8 cellular contexts compared by ENCODE assay signal in the genomic region with DNA sequence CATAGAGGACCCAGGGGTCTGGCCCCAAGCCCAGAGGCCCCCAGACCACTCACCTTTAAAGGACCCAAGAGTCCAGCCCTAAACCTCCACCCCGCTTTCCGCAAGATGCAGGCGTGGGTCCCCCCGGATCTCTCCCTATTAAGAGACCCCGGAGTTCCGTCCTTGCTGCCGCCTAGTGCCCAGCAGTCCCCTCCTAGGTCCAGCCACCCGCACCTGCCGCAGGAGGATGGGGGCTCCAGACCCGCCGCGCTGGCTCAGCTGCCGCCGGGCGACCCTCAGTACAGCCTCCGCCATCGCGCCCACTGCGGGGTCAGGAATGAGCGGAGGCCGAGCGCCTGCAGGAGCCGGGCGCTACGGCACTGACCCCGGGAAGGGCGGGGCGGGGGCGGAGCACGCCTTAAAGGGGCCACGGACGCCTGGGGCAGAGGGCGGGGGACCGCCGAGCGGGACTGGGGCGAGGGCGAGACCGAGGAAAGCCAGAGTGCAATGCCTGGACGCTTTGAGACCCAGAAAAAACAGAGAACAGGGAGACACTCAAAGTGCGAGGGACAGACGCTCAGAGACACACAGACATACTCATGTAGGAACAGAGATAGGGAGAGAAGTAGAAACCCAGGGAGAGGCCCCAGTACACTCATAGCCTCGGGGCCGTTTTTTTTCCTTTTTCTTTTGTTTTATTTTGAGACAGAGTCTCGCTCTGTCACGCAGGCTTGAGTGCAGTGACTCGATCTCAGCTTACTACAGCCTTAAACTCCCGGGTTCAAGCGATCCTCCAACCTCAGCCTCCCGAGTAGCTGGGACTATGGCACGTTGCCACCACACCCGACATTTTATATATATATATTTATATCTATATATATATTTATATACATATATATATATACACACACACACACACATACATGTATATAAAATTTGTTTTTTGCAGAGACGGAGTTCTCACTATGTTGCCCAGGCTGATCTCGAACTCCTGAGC. TPM values are rescaled to one million over a fixed set of nuclear protein-coding genes. Genes with fewer than 3 reads are reported as not detected.
DNase-seq lines count a peak whose midpoint lies in the region; ATAC-seq and TF ChIP-seq lines count a peak whose summit lies in the region.

A gene with protein sequence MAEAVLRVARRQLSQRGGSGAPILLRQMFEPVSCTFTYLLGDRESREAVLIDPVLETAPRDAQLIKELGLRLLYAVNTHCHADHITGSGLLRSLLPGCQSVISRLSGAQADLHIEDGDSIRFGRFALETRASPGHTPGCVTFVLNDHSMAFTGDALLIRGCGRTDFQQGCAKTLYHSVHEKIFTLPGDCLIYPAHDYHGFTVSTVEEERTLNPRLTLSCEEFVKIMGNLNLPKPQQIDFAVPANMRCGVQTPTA (minus strand): TSS at position 318 of the 976 bp plus-strand sequence. CDS start 24 bp downstream, at position 294.

- H3K4me2 ChIP-seq in PC-9: peak within 1 kb of the TSS; percentile 87

- TF ChIP-seq CTCF in AG04450 (IDR thresholded peaks at IDR 0.05; ENCODE audit: low read depth, low read length) (no peak), PC-9 (conservative IDR thresholded peaks at IDR 0.05) (no peak)

- H3K79me2 ChIP-seq in PC-9 (ENCODE audit: low read depth): peaks cover 45% of the 10 kb centered on the region

- peak within 1 kb of the TSS; percentile 98 for H3K27ac Mint-ChIP-seq in activated T-cell treated with anti-CD3 and anti-CD28 coated beads, Interleukin-2, amount 50 U/mL, for 24 hours

- H3K9ac ChIP-seq in mucosa of rectum (ENCODE audit: low read depth in 1 of 2, low read length in 2 of 2): peak within 1 kb of the TSS; percentile 77 to 97

- DNase-seq in AG04450 (ENCODE audit: low read depth, low spot score) (no peak), HK-2 (ENCODE audit: unreplicated experiment) (peak; percentile 71), PC-9 (peak; percentile 37 to 81)
- DNase-seq in activated T-cell treated with anti-CD3 and anti-CD28 coated beads, Interleukin-2, amount 50 U/mL, for 24 hours: peak; percentile 87
- peak; percentile 65 to 78 for DNase-seq in stimulated activated CD8-positive, alpha-beta memory T cell treated with anti-CD3 and anti-CD28 coated beads, Interleukin-7, amount 100 ng/mL, for 48 hours (ENCODE audit: extremely low read depth in 1 of 2, low read depth in 1 of 2)

- peak; percentile 85 for ATAC-seq in GM19025 (IDR thresholded peaks at IDR 0.05; ENCODE audit: low read depth, unreplicated experiment)

- H3K9me3 Mint-ChIP-seq in activated T-cell treated with anti-CD3 and anti-CD28 coated beads, Interleukin-2, amount 50 U/mL, for 24 hours: no peaks in the 10 kb centered on the region

- H3K9me3 ChIP-seq in AG04450 (ENCODE audit: control insufficient read depth, insufficient read depth, low read length) (no peaks in the 10 kb centered on the region), PC-9 (ENCODE audit: insufficient read depth, low read depth) (no peaks in the 10 kb centered on the region), esophagus (ENCODE audit: control insufficient read depth in 2 of 2, insufficient read depth in 1 of 2, low read depth in 1 of 2, low read length in 1 of 2) (no peaks in the 10 kb centered on the region), mucosa of rectum (ENCODE audit: control insufficient read depth in 2 of 2, low read length in 2 of 2) (no peaks in the 10 kb centered on the region)

- H3K4me3 ChIP-seq in AG04450 (ENCODE audit: low read depth, low read length) (peak within 1 kb of the TSS; percentile 86), PC-9 (peak within 1 kb of the TSS; percentile 97), esophagus (ENCODE audit: low read depth in 1 of 2, low read length in 2 of 2) (peak within 1 kb of the TSS; percentile 75 to 92), mucosa of rectum (ENCODE audit: low read length in 2 of 2) (peak within 1 kb of the TSS; percentile 92 to 99)

- CTCF ChIA-PET in AG04450 (lab: Charles Lee) (interaction anchor here (1.4 to 2.8 kb wide), 4 partner anchors 8 to 95 kb away, joined by 4 to 26 read pairs (median 12); no protein-coding TSS in a partner anchor), PC-9 (lab: Charles Lee) (interaction anchor here (0.6 to 0.7 kb wide), 3 partner anchors 25 to 123 kb away, joined by 3 to 9 read pairs (median 4); no protein-coding TSS in a partner anchor)

- no TSS peak for BruUV-seq in PC-9 (replicated peaks; lab: Mats Ljungman, UMichigan)

- WGBS in esophagus, 2 donors: 3% methylated on average over 54 of the region's 54 CpGs

- peaks cover 56% of the 10 kb centered on the region for H3F3A ChIP-seq in PC-9 (ENCODE audit: insufficient read depth, low read depth)

- intact Hi-C loops in PC-9 (cut with micrococcal nuclease; ENCODE audit: unreplicated experiment): loop anchor here (5.0 kb wide), 1 partner anchor 50 kb away; a partner anchor contains a TSS

- POLR2A ChIA-PET in AG04450 (lab: Yijun Ruan, JAX) (interaction anchor here (0.6 to 1.3 kb wide), 4 partner anchors 17 to 399 kb away, joined by 4 to 8 read pairs (median 6); a partner anchor contains a TSS), PC-9 (lab: Charles Lee; ENCODE audit: unreplicated experiment) (interaction anchor here (0.6 kb wide), 1 partner anchor 218 kb away, joined by 3 read pairs; no protein-coding TSS in a partner anchor)

- peak within 1 kb of the TSS; percentile 93 for H3K4me3 Mint-ChIP-seq in activated T-cell treated with anti-CD3 and anti-CD28 coated beads, Interleukin-2, amount 50 U/mL, for 24 hours

- H3K4me1 ChIP-seq in PC-9 (replicated peaks; ENCODE audit: insufficient read depth): peaks cover 59% of the 10 kb centered on the region
- peaks cover 0 to 4% of the 10 kb centered on the region in 2 donors for H3K4me1 ChIP-seq in esophagus (ENCODE audit: control insufficient read depth in 2 of 2, insufficient read depth in 2 of 2, low read length in 1 of 2)
- H3K4me1 ChIP-seq in mucosa of rectum (ENCODE audit: control insufficient read depth in 2 of 2, insufficient read depth in 2 of 2, low read length in 2 of 2): peaks cover 34 to 41% of the 10 kb centered on the region in 2 donors

- H3K9me2 ChIP-seq in PC-9 (ENCODE audit: insufficient read depth): no peaks in the 10 kb centered on the region

- H3K36me3 ChIP-seq in PC-9 (ENCODE audit: low read depth) (0 out of 2 replicates have a peak, but pooled peaks cover 7% of the 10 kb centered on the region), esophagus (ENCODE audit: control insufficient read depth in 2 of 2, insufficient read depth in 2 of 2, low read length in 1 of 2) (no peaks in the 10 kb centered on the region), mucosa of rectum (ENCODE audit: control insufficient read depth in 2 of 2, insufficient read depth in 2 of 2, low read length in 2 of 2) (peaks cover 7 to 8% of the 10 kb centered on the region in 2 donors)

- no peaks in the 10 kb centered on the region for H3K27me3 Mint-ChIP-seq in activated T-cell treated with anti-CD3 and anti-CD28 coated beads, Interleukin-2, amount 50 U/mL, for 24 hours

- H3K27ac ChIP-seq in AG04450 (ENCODE audit: low read depth, low read length) (peak within 1 kb of the TSS; percentile 57), PC-9 (peak within 1 kb of the TSS; percentile 46), esophagus (ENCODE audit: low read depth in 2 of 2, low read length in 1 of 2) (peak within 1 kb of the TSS; percentile 65 to 95), mucosa of rectum (ENCODE audit: low read depth in 2 of 2, low read length in 2 of 2) (peak within 1 kb of the TSS; percentile 89 to 95)

- H3K4me1 Mint-ChIP-seq in activated T-cell treated with anti-CD3 and anti-CD28 coated beads, Interleukin-2, amount 50 U/mL, for 24 hours (ENCODE audit: low read depth): peaks cover 40% of the 10 kb centered on the region

- H3K27me3 ChIP-seq in AG04450 (ENCODE audit: control insufficient read depth, insufficient read depth, low read length): no peaks in the 10 kb centered on the region
- H3K27me3 ChIP-seq in PC-9 (ENCODE audit: insufficient read depth, low read depth): no peaks in the 10 kb centered on the region
- no peaks in the 10 kb centered on the region for H3K27me3 ChIP-seq in esophagus (ENCODE audit: control insufficient read depth in 1 of 2, insufficient read depth in 2 of 2, low read length in 2 of 2)
- no peaks in the 10 kb centered on the region for H3K27me3 ChIP-seq in mucosa of rectum (ENCODE audit: control insufficient read depth in 2 of 2, insufficient read depth in 2 of 2, low read length in 2 of 2)

- H2AFZ ChIP-seq in PC-9: peak within 1 kb of the TSS; percentile 93

- H3K36me3 Mint-ChIP-seq in activated T-cell treated with anti-CD3 and anti-CD28 coated beads, Interleukin-2, amount 50 U/mL, for 24 hours (ENCODE audit: low read depth): peaks cover 29% of the 10 kb centered on the region

- no peaks in the 10 kb centered on the region for H4K20me1 ChIP-seq in PC-9 (ENCODE audit: insufficient read depth)

RNA-seq across cellular contexts. Expression of the gene that starts here (rescaled TPM):
- polyA plus RNA-seq in AG04450 (2011; rRNA removed) (104 and 130 TPM in 2 replicates), esophagus (10 to 100 TPM; 50.5 to 78.9 TPM)
- polyA minus RNA-seq in AG04450 (2011; rRNA and poly(A)+ RNA removed): 78.5 and 98.3 TPM in 2 replicates
- 83.4 and 89.3 TPM in 2 replicates for total RNA-seq in PC-9 (2021)
